In the genomic region with DNA sequence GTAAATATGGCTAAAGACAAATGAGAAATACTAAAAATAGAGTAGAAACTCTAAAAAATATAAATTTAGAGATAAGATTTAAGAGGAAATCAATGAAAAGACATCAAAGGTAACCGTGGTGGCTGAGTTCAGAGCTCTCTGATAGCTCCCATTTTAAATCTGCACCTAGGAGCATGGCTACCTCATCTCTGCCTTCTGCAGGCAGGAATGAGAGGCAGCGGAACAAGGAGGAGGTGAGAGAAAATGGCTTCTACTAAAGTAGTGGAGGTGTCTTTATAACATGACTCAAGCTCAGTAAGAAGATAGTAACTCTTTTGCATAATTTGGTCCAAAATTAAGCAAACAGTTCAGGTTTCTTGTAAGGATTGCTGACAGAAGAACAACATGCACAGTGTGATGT, we compare ENCODE assay signal across 16 cellular contexts.
DNase-seq lines count a peak whose midpoint lies in the region; ATAC-seq and TF ChIP-seq lines count a peak whose summit lies in the region.
"Had no signal": no experiment of that assay in that cellular context is flagged by ENCODE, and none has a peak within 500 bp of the region (broad histone marks: within the 10 kb centered on the region; RNA-seq: fewer than 3 reads in every experiment).

No MANE protein-coding gene starts in this region.

- intact Hi-C loops in breast epithelium (cut with DNase I; ENCODE audit: low total_unique reads), result no loop called here
- intact Hi-C loops in mammary epithelial cell (cut with micrococcal nuclease), result no loop called here

- TF ChIP-seq CTCF in breast epithelium (IDR thresholded peaks at IDR 0.05), result no peak
- TF ChIP-seq CTCF in mammary epithelial cell (conservative IDR thresholded peaks at IDR 0.05 in 1 of 2, IDR thresholded peaks at IDR 0.05 in 1 of 2; ENCODE audit: extremely low read depth in 1 of 2, insufficient read depth in 1 of 2, low read depth in 1 of 2, low read length in 2 of 2), result no peak
- peak; percentile 41 for TF ChIP-seq CTCF in endodermal cell (conservative IDR thresholded peaks at IDR 0.05)
- no peak for TF ChIP-seq CTCF in neural progenitor cell (IDR thresholded peaks at IDR 0.05)
- no peak for TF ChIP-seq CTCF in smooth muscle cell (IDR thresholded peaks at IDR 0.05; ENCODE audit: borderline replicate concordance, insufficient read depth, poor library complexity, severe bottlenecking)

- TF ChIP-seq POLR2A in breast epithelium (IDR thresholded peaks at IDR 0.05), result no peak

- H3K27ac Mint-ChIP-seq in endodermal cell (no peak overlapping the region), neural progenitor cell (no peak overlapping the region)
- no peak overlapping the region for H3K27ac Mint-ChIP-seq in activated T-helper 17 cell treated with anti-CD3 and anti-CD28 coated beads, Interleukin-2, amount 50 U/mL, for 72 hours
- H3K27ac Mint-ChIP-seq: B cell; CD8-positive, alpha-beta T cell; IgD-negative memory B cell had no signal

- dilution Hi-C loops in mammary epithelial cell (cut with HindIII; ENCODE audit: low sequenced_read_pairs), result no loop called here

- H3K4me3 Mint-ChIP-seq in endodermal cell (no peak overlapping the region), neural progenitor cell (no peak overlapping the region)
- H3K4me3 Mint-ChIP-seq in activated T-helper 17 cell treated with anti-CD3 and anti-CD28 coated beads, Interleukin-2, amount 50 U/mL, for 72 hours, result no peak overlapping the region
- H3K4me3 Mint-ChIP-seq: B cell; CD8-positive, alpha-beta T cell; IgD-negative memory B cell had no signal

- DNase-seq in breast epithelium (ENCODE audit: low spot score in 2 of 2) (no peak), mammary epithelial cell (no peak), endodermal cell (no peak), neural progenitor cell (ENCODE audit: low spot score) (no peak), smooth muscle cell (lab: John Stamatoyannopoulos, UW; ENCODE audit: unreplicated experiment) (no peak)
- no peak for DNase-seq in NK-92 treated with Interleukin-12 subunit alpha and Interleukin-12 subunit beta, amount 100 ng/mL, for 24 hours (lab: John Stamatoyannopoulos, UW)
- DNase-seq: 8988T; CD8-positive, alpha-beta T cell; COR-L47; GM23248; H7 had no signal

- no peaks in the 10 kb centered on the region for H3F3A ChIP-seq in neural progenitor cell (ENCODE audit: low read depth)
- peaks cover 6% of the 10 kb centered on the region for H3F3A ChIP-seq in smooth muscle cell (ENCODE audit: low read depth)

- H3K36me3 ChIP-seq in breast epithelium (no peaks in the 10 kb centered on the region), mammary epithelial cell (ENCODE audit: insufficient read depth, low read length) (no peaks in the 10 kb centered on the region), endodermal cell (ENCODE audit: control insufficient read depth, insufficient read depth, low read length) (no peaks in the 10 kb centered on the region), neural progenitor cell (no peaks in the 10 kb centered on the region), smooth muscle cell (ENCODE audit: low read depth) (no peaks in the 10 kb centered on the region)
- H3K36me3 ChIP-seq: BLaER1 treated with 17β-estradiol and CSF1 and Interleukin-3, amounts not matched to agents 10 nM and 100 nM had no signal

- H3K9ac ChIP-seq in mammary epithelial cell (ENCODE audit: insufficient read depth, low read length) (no peak overlapping the region), endodermal cell (ENCODE audit: extremely low read depth, low read length, poor library complexity, severe bottlenecking) (no peak overlapping the region), neural progenitor cell (no peak overlapping the region), smooth muscle cell (ENCODE audit: low read depth) (no peak overlapping the region)
- H3K9ac ChIP-seq: BLaER1 treated with 17β-estradiol and CSF1 and Interleukin-3, amounts not matched to agents 10 nM and 100 nM; GM23248 had no signal

- H3K27me3 Mint-ChIP-seq in endodermal cell (ENCODE audit: insufficient read depth) (peaks cover 12% of the 10 kb centered on the region), neural progenitor cell (ENCODE audit: insufficient read depth, low read depth) (no peaks in the 10 kb centered on the region)
- H3K27me3 Mint-ChIP-seq in activated T-helper 17 cell treated with anti-CD3 and anti-CD28 coated beads, Interleukin-2, amount 50 U/mL, for 72 hours, result peaks cover 3% of the 10 kb centered on the region
- H3K27me3 Mint-ChIP-seq: B cell, IgD-negative memory B cell had no signal

- ATAC-seq in activated T-helper 17 cell treated with anti-CD3 and anti-CD28 coated beads, Interleukin-2, amount 50 U/mL, for 72 hours (replicated peaks), result no peak
- ATAC-seq: CD8-positive, alpha-beta T cell; HepG2 had no signal

- H3K4me1 ChIP-seq in breast epithelium (no peaks in the 10 kb centered on the region), mammary epithelial cell (ENCODE audit: insufficient read depth, low read length) (peaks cover 5% of the 10 kb centered on the region), endodermal cell (ENCODE audit: control insufficient read depth, insufficient read depth, low read length) (no peaks in the 10 kb centered on the region), neural progenitor cell (no peaks in the 10 kb centered on the region), smooth muscle cell (ENCODE audit: low read depth) (no peaks in the 10 kb centered on the region)
- H3K4me1 ChIP-seq: BLaER1 treated with 17β-estradiol and CSF1 and Interleukin-3, amounts not matched to agents 10 nM and 100 nM had no signal

- no peaks in the 10 kb centered on the region for H3K27me3 ChIP-seq in breast epithelium
- H3K27me3 ChIP-seq in mammary epithelial cell (ENCODE audit: insufficient read depth, low read length), result no peaks in the 10 kb centered on the region
- no peaks in the 10 kb centered on the region for H3K27me3 ChIP-seq in endodermal cell (ENCODE audit: control insufficient read depth, insufficient read depth, low read length, poor library complexity, severe bottlenecking)
- no peaks in the 10 kb centered on the region for H3K27me3 ChIP-seq in neural progenitor cell
- no peaks in the 10 kb centered on the region for H3K27me3 ChIP-seq in smooth muscle cell (ENCODE audit: low read depth)
- H3K27me3 ChIP-seq: BLaER1 treated with 17β-estradiol and CSF1 and Interleukin-3, amounts not matched to agents 10 nM and 100 nM had no signal

- WGBS in mammary epithelial cell (ENCODE audit: low coverage, missing lambda C conversion rate), result 75% methylated on average over 2 of the region's 2 CpGs
- 86 to 100% methylated on average over 1 to 2 of the region's 2 CpGs for WGBS in endodermal cell (ENCODE audit: insufficient coverage in 1 of 2, insufficient read length in 1 of 2), 2 experiments
- 95% methylated on average over 2 of the region's 2 CpGs for WGBS in smooth muscle cell (ENCODE audit: low lambda C conversion rate)

- H2AFZ ChIP-seq in mammary epithelial cell (ENCODE audit: low read depth, low read length) (no peak overlapping the region), neural progenitor cell (replicated peaks) (peak overlapping the region; percentile 70), smooth muscle cell (ENCODE audit: low read depth) (no peak overlapping the region)
- H2AFZ ChIP-seq: GM23248 had no signal

- peaks cover 16% of the 10 kb centered on the region for H3K4me1 Mint-ChIP-seq in endodermal cell
- H3K4me1 Mint-ChIP-seq in neural progenitor cell, result no peaks in the 10 kb centered on the region
- H3K4me1 Mint-ChIP-seq in activated T-helper 17 cell treated with anti-CD3 and anti-CD28 coated beads, Interleukin-2, amount 50 U/mL, for 72 hours, result no peaks in the 10 kb centered on the region
- H3K4me1 Mint-ChIP-seq: B cell, IgD-negative memory B cell had no signal

- H3K4me2 ChIP-seq in mammary epithelial cell (ENCODE audit: insufficient read depth, low read depth, low read length) (no peak overlapping the region), neural progenitor cell (no peak overlapping the region), smooth muscle cell (no peak overlapping the region)
- H3K4me2 ChIP-seq: BLaER1 treated with 17β-estradiol and CSF1 and Interleukin-3, amounts not matched to agents 10 nM and 100 nM had no signal

- no peaks in the 10 kb centered on the region for H3K9me3 ChIP-seq in breast epithelium
- no peaks in the 10 kb centered on the region for H3K9me3 ChIP-seq in mammary epithelial cell (replicated peaks; ENCODE audit: insufficient read depth, low read length)
- H3K9me3 ChIP-seq in endodermal cell (ENCODE audit: control insufficient read depth, low read length), result no peaks in the 10 kb centered on the region
- no peaks in the 10 kb centered on the region for H3K9me3 ChIP-seq in neural progenitor cell (ENCODE audit: low read depth)
- no peaks in the 10 kb centered on the region for H3K9me3 ChIP-seq in smooth muscle cell (replicated peaks; ENCODE audit: low read depth)
- H3K9me3 ChIP-seq: BLaER1 treated with 17β-estradiol and CSF1 and Interleukin-3, amounts not matched to agents 10 nM and 100 nM had no signal

- CTCF ChIA-PET in mammary epithelial cell (lab: Charles Lee; ENCODE audit: low non-redundant PET), result no interaction called here

- H3K79me2 ChIP-seq in mammary epithelial cell (ENCODE audit: insufficient read depth, low read length) (no peaks in the 10 kb centered on the region), neural progenitor cell (ENCODE audit: low read depth) (no peaks in the 10 kb centered on the region), smooth muscle cell (ENCODE audit: low read depth) (no peaks in the 10 kb centered on the region)

- H3K36me3 Mint-ChIP-seq in endodermal cell (ENCODE audit: low read depth), result no peaks in the 10 kb centered on the region
- H3K36me3 Mint-ChIP-seq in neural progenitor cell, result no peaks in the 10 kb centered on the region
- no peaks in the 10 kb centered on the region for H3K36me3 Mint-ChIP-seq in activated T-helper 17 cell treated with anti-CD3 and anti-CD28 coated beads, Interleukin-2, amount 50 U/mL, for 72 hours (ENCODE audit: low read depth)
- H3K36me3 Mint-ChIP-seq: CD8-positive, alpha-beta T cell; IgD-negative memory B cell had no signal

- H3K4me3 ChIP-seq in breast epithelium (no peak overlapping the region), mammary epithelial cell (replicated peaks in 1 of 3; ENCODE audit: insufficient read depth in 1 of 3, low read depth in 2 of 3, low read length in 3 of 3) (no peak overlapping the region), endodermal cell (ENCODE audit: low read length) (no peak overlapping the region), neural progenitor cell (no peak overlapping the region), smooth muscle cell (no peak overlapping the region)
- H3K4me3 ChIP-seq: BLaER1 treated with 17β-estradiol and CSF1 and Interleukin-3, amounts not matched to agents 10 nM and 100 nM; GM23248 had no signal

- H3K27ac ChIP-seq in breast epithelium, result peak overlapping the region; percentile 31 to 86
- H3K27ac ChIP-seq in mammary epithelial cell (ENCODE audit: insufficient read depth, low read depth, low read length), result no peak overlapping the region
- no peak overlapping the region for H3K27ac ChIP-seq in endodermal cell (ENCODE audit: low read depth, low read length)
- no peak overlapping the region for H3K27ac ChIP-seq in neural progenitor cell
- H3K27ac ChIP-seq in smooth muscle cell (ENCODE audit: low read depth), result no peak overlapping the region
- H3K27ac ChIP-seq: BLaER1 treated with 17β-estradiol and CSF1 and Interleukin-3, amounts not matched to agents 10 nM and 100 nM; GM23248 had no signal

- H4K20me1 ChIP-seq in mammary epithelial cell (ENCODE audit: insufficient read depth, low read length) (no peaks in the 10 kb centered on the region), neural progenitor cell (ENCODE audit: low read depth) (no peaks in the 10 kb centered on the region), smooth muscle cell (ENCODE audit: low read depth) (no peaks in the 10 kb centered on the region)
- H4K20me1 ChIP-seq: BLaER1 treated with 17β-estradiol and CSF1 and Interleukin-3, amounts not matched to agents 10 nM and 100 nM had no signal

- in situ Hi-C loops in mammary epithelial cell (cut with MboI; ENCODE audit: low sequenced_read_pairs in 2 of 2), result no loop called here

- H3K9me3 Mint-ChIP-seq in endodermal cell, result no peaks in the 10 kb centered on the region
- H3K9me3 Mint-ChIP-seq in neural progenitor cell, result no peaks in the 10 kb centered on the region
- peaks cover 3% of the 10 kb centered on the region for H3K9me3 Mint-ChIP-seq in activated T-helper 17 cell treated with anti-CD3 and anti-CD28 coated beads, Interleukin-2, amount 50 U/mL, for 72 hours
- H3K9me3 Mint-ChIP-seq: CD8-positive, alpha-beta T cell had no signal

- BruUV-seq in mammary epithelial cell (replicated peaks; lab: Mats Ljungman, UMichigan), result no TSS peak

Comparison
In these comparisons a context has a peak if more than half of its experiments do, and no peak if none do; other contexts are left out.
1. H3K27ac ChIP-seq: peak in breast epithelium (2 of 2); none in mammary epithelial cell (single experiment), endodermal cell (single experiment), neural progenitor cell (single experiment) and smooth muscle cell (single experiment).